In genomic region chr18:23609390-23610008, GRCh38 we compare ENCODE assay signal across 21 cellular contexts. TPM values are rescaled to one million over a fixed set of nuclear protein-coding genes. Genes with fewer than 3 reads are reported as not detected.
DNase-seq lines count a peak whose midpoint lies in the region; ATAC-seq, FAIRE-seq and TF ChIP-seq lines count a peak whose summit lies in the region.
"Had no signal": no experiment of that assay in that cellular context is flagged by ENCODE, and none has a peak within 500 bp of the region (broad histone marks: within the 10 kb centered on the region; RNA-seq: fewer than 3 reads in every experiment).

No MANE protein-coding gene starts in this region.

- no peak for FAIRE-seq in K562 (lab: Jason Lieb, UNC)
- FAIRE-seq: D721Med, H1 had no signal

- POLR2A ChIA-PET in K562 (lab: Yijun Ruan, JAX), result no interaction called here
- POLR2A ChIA-PET in activated CD4-positive, alpha-beta T cell treated with anti-CD3 and anti-CD28 coated beads for 36 hours (lab: Charles Lee), result no interaction called here

- no peaks in the 10 kb centered on the region for H3K9me1 ChIP-seq in K562 (ENCODE audit: control insufficient read depth, insufficient read depth, low read length)

- peaks cover 25 to 37% of the 10 kb centered on the region in 2 experiments for H3K27me3 ChIP-seq in K562 (ENCODE audit: control insufficient read depth in 2 of 2, insufficient read depth in 2 of 2, low read length in 2 of 2)
- H3K27me3 ChIP-seq: MG63 had no signal

- intact Hi-C loops in Calu3 (cut with micrococcal nuclease; ENCODE audit: unreplicated experiment) (no loop called here), K562 (cut with micrococcal nuclease) (no loop called here)
- intact Hi-C loops in activated CD4-positive, alpha-beta T cell treated with anti-CD3 and anti-CD28 coated beads for 36 hours (cut with DNase I, micrococcal nuclease), result no loop called here

- H4K20me1 ChIP-seq in K562 (replicated peaks; ENCODE audit: control insufficient read depth, insufficient read depth, low read length), result peaks cover 2% of the 10 kb centered on the region; the same call in 1 of the 2 replicates

- H3K4me3 ChIP-seq in K562, result no peak overlapping the region
- H3K4me3 ChIP-seq: MG63 had no signal

- H3K27ac ChIP-seq in K562 (ENCODE audit: extremely low read depth, low read depth, low read length), result no peak overlapping the region
- H3K27ac ChIP-seq: HL-60, KMS-11 had no signal

- TF ChIP-seq CTCF in Calu3 (IDR thresholded peaks at IDR 0.05; ENCODE audit: unreplicated experiment) (no peak), K562 (IDR thresholded peaks at IDR 0.05 in 2 of 3, conservative IDR thresholded peaks at IDR 0.05 in 1 of 3; ENCODE audit: insufficient read depth in 2 of 3, low read depth in 1 of 3, low read length in 3 of 3) (no peak)

- TF ChIP-seq RAD21 in K562 (CRISPR knock-in tag; conservative IDR thresholded peaks at IDR 0.05 in 1 of 2, IDR thresholded peaks at IDR 0.05 in 1 of 2), result no peak

- TF ChIP-seq POLR2A in K562 (conservative IDR thresholded peaks at IDR 0.05), result no peak

- ATAC-seq in K562, result no peak
- no peak for ATAC-seq in activated CD4-positive, alpha-beta T cell treated with anti-CD3 and anti-CD28 coated beads for 36 hours
- ATAC-seq: PC-3 had no signal

- WGBS in K562 (ENCODE audit: insufficient coverage, low coverage, missing lambda C conversion rate), result 3% methylated on average over 5 of the region's 5 CpGs

- H2AFZ ChIP-seq in K562 (ENCODE audit: low read depth, low read length), result no peak overlapping the region

- no peaks in the 10 kb centered on the region for H3K79me2 ChIP-seq in K562 (ENCODE audit: control insufficient read depth, insufficient read depth, low read length)

- no peak overlapping the region for H3K4me2 ChIP-seq in K562 (ENCODE audit: insufficient read depth, low read length)
- H3K4me2 ChIP-seq: KMS-11 had no signal

- peaks cover under 1% of the 10 kb centered on the region for H3K36me3 Mint-ChIP-seq in Calu3 (ENCODE audit: insufficient read depth, unreplicated experiment)
- no peaks in the 10 kb centered on the region for H3K36me3 Mint-ChIP-seq in activated CD4-positive, alpha-beta T cell treated with anti-CD3 and anti-CD28 coated beads for 36 hours (ENCODE audit: low read depth)
- H3K36me3 Mint-ChIP-seq: CD4-positive, alpha-beta memory T cell had no signal

- no peak for DNase-seq in Calu3
- DNase-seq in MV-4-11 (lab: John Stamatoyannopoulos, UW), result peak; percentile 29
- no peak for DNase-seq in K562 (ENCODE audit: extremely low read depth in 1 of 4, low spot score in 3 of 4)
- peak; percentile 26 for DNase-seq in mucosa of gallbladder (ENCODE audit: low spot score)
- no peak for DNase-seq in NCI-H1105 (lab: John Stamatoyannopoulos, UW)
- no peak for DNase-seq in NCI-H146 (lab: John Stamatoyannopoulos, UW)
- DNase-seq in NCI-H1694 treated with DMSO at 0.1 percent for 48 hours (lab: John Stamatoyannopoulos, UW), result no peak
- DNase-seq in activated CD4-positive, alpha-beta T cell treated with anti-CD3 and anti-CD28 coated beads for 36 hours, result no peak
- DNase-seq: AML-193; CD4-positive, alpha-beta memory T cell; GF-D8; MG63; NCI-H1417 treated with DMSO at 0.1 percent for 48 hours; NCI-H2081 treated with DMSO at 0.1 percent for 48 hours; NCI-H69; NK-92 treated with Interleukin-12 subunit alpha and Interleukin-12 subunit beta, amount 100 ng/mL, for 24 hours; PC-3 had no signal

- H3K4me1 ChIP-seq in K562 (replicated peaks in 1 of 2; ENCODE audit: control insufficient read depth in 2 of 2, insufficient read depth in 2 of 2, low read length in 2 of 2), result no peaks in the 10 kb centered on the region

- H3K36me3 ChIP-seq in K562 (ENCODE audit: control insufficient read depth, insufficient read depth, low read length), result no peaks in the 10 kb centered on the region

- H3K27ac Mint-ChIP-seq in Calu3 (ENCODE audit: unreplicated experiment), result peak overlapping the region; percentile 12
- no peak overlapping the region for H3K27ac Mint-ChIP-seq in activated CD4-positive, alpha-beta T cell treated with anti-CD3 and anti-CD28 coated beads for 36 hours
- H3K27ac Mint-ChIP-seq: CD4-positive, alpha-beta memory T cell had no signal

- H3K27me3 Mint-ChIP-seq in Calu3 (ENCODE audit: unreplicated experiment), result no peaks in the 10 kb centered on the region
- no peaks in the 10 kb centered on the region for H3K27me3 Mint-ChIP-seq in activated CD4-positive, alpha-beta T cell treated with anti-CD3 and anti-CD28 coated beads for 36 hours

- CTCF ChIA-PET in Calu3 (lab: Charles Lee) (no interaction called here), K562 (lab: Yijun Ruan, JAX; ENCODE audit: low intra/inter-chr PET ratio) (no interaction called here)
- CTCF ChIA-PET in activated CD4-positive, alpha-beta T cell treated with anti-CD3 and anti-CD28 coated beads for 36 hours (lab: Charles Lee), result interaction anchor here (1.6 kb wide), 1 partner anchor 13 kb away, joined by 6 read pairs; no protein-coding TSS in a partner anchor

- H3K4me1 Mint-ChIP-seq in Calu3 (ENCODE audit: low read depth, unreplicated experiment), result peaks cover 35% of the 10 kb centered on the region
- no peaks in the 10 kb centered on the region for H3K4me1 Mint-ChIP-seq in activated CD4-positive, alpha-beta T cell treated with anti-CD3 and anti-CD28 coated beads for 36 hours
- H3K4me1 Mint-ChIP-seq: CD4-positive, alpha-beta memory T cell had no signal

- no peak overlapping the region for H3K9ac ChIP-seq in K562 (ENCODE audit: insufficient read depth in 1 of 2, low read depth in 2 of 2, low read length in 2 of 2)
- H3K9ac ChIP-seq: KMS-11 had no signal

- in situ Hi-C loops in K562 (cut with MboI), result no loop called here

- no peak for TF ChIP-seq EP300 in K562 (IDR thresholded peaks at IDR 0.05; ENCODE audit: low read length)

- H3K4me3 Mint-ChIP-seq in Calu3 (ENCODE audit: low read depth, unreplicated experiment), result peak overlapping the region; percentile 0
- no peak overlapping the region for H3K4me3 Mint-ChIP-seq in activated CD4-positive, alpha-beta T cell treated with anti-CD3 and anti-CD28 coated beads for 36 hours
- H3K4me3 Mint-ChIP-seq: CD4-positive, alpha-beta memory T cell had no signal

- H3K9me3 ChIP-seq in K562 (replicated peaks; ENCODE audit: control insufficient read depth, insufficient read depth, low read depth, low read length), result no peaks in the 10 kb centered on the region
- H3K9me3 ChIP-seq: MG63 had no signal

- BruUV-seq in Calu3 (replicated peaks; lab: Mats Ljungman, UMichigan) (no TSS peak), K562 (replicated peaks; lab: Mats Ljungman, UMichigan) (no TSS peak)

- no peaks in the 10 kb centered on the region for H3K9me3 Mint-ChIP-seq in Calu3 (ENCODE audit: low read depth, unreplicated experiment)
- H3K9me3 Mint-ChIP-seq in activated CD4-positive, alpha-beta T cell treated with anti-CD3 and anti-CD28 coated beads for 36 hours (ENCODE audit: low read depth), result no peaks in the 10 kb centered on the region
- H3K9me3 Mint-ChIP-seq: CD4-positive, alpha-beta memory T cell had no signal

TF ChIP-seq in K562, 482 proteins besides CTCF, POLR2A, EP300 and RAD21 (continues in another document):
- TF ChIP-seq POLR2H (tag; IDR thresholded peaks at IDR 0.05; ENCODE audit: low read depth), result no peak

RNA-seq across cellular contexts. Expression of gene NPC1, which starts 23.2 kb away (rescaled TPM):
- total RNA-seq in Calu3 (2022), result 82.6 and 84.7 TPM in 2 replicates
- total RNA-seq in K562 (2011; cell fraction: chromatin; rRNA removed; ENCODE audit: low replicate concordance), result 287 and 292 TPM in 2 replicates
- total RNA-seq in K562 (2011; cell fraction: nucleolus; rRNA removed), result 238 and 263 TPM in 2 replicates
- total RNA-seq in K562 (2011; cell fraction: nucleoplasm; rRNA removed), result 259 and 261 TPM in 2 replicates
- total RNA-seq in K562 (2014; rRNA removed), result 27.6 and 37.1 TPM in 2 replicates
- total RNA-seq in K562 (2014; rRNA removed; fragmentation: Illumina TruSeq; extraction: Trizol), result 29.3 and 29.5 TPM in 2 replicates
- 23.9 TPM in 2 replicates for total RNA-seq in K562 (2015; rRNA removed; fragmentation: Illumina TruSeq; extraction: Trizol)
- total RNA-seq in K562 (2021), result 42.5 and 45.9 TPM in 2 replicates
- polyA plus RNA-seq in K562 (2011; rRNA removed), result 41.1 and 46.5 TPM in 2 replicates
- 51.7 and 58.3 TPM in 2 replicates for polyA plus RNA-seq in K562 (2011; cell fraction: cytosol; rRNA removed)
- 128 and 144 TPM in 2 replicates for polyA plus RNA-seq in K562 (2011; cell fraction: nucleus; rRNA removed)
- 25.2 and 35.2 TPM in 2 replicates for polyA plus RNA-seq in K562 (2012)
- 31.6 and 32.0 TPM in 2 replicates for polyA plus RNA-seq in K562 (2014; fragmentation: Illumina TruSeq; extraction: Trizol)
- polyA plus RNA-seq in K562 (2014; fragmentation: Nextera tagmentation; extraction: Ambion mirVana), result 10 to 100 TPM; 17.1 to 19.1 TPM
- 23.4 and 26.6 TPM in 2 replicates for polyA plus RNA-seq in K562 (2014; rRNA removed)
- polyA minus RNA-seq in K562 (2011; rRNA and poly(A)+ RNA removed), result 90.7 and 106 TPM in 2 replicates
- 49.1 and 49.2 TPM in 2 replicates for polyA minus RNA-seq in K562 (2011; cell fraction: cytosol; rRNA and poly(A)+ RNA removed)
- polyA minus RNA-seq in K562 (2011; cell fraction: nucleus; rRNA and poly(A)+ RNA removed), result 67.6 and 93.7 TPM in 2 replicates
- 43.6 TPM for total RNA-seq in mucosa of gallbladder
- total RNA-seq in activated CD4-positive, alpha-beta T cell treated with anti-CD3 and anti-CD28 coated beads for 36 hours, result 10 to 100 TPM; 21.6 to 29.2 TPM

RNA-seq across cellular contexts. Expression of gene ANKRD29, which starts 53.2 kb away (rescaled TPM):
- total RNA-seq in Calu3 (2022), result 6.9 and 7.8 TPM in 2 replicates
- not detected in 2 replicates for total RNA-seq in K562 (2011; cell fraction: chromatin; rRNA removed; ENCODE audit: low replicate concordance)
- not detected in 2 replicates for total RNA-seq in K562 (2011; cell fraction: nucleolus; rRNA removed)
- total RNA-seq in K562 (2011; cell fraction: nucleoplasm; rRNA removed), result not detected in 2 replicates
- total RNA-seq in K562 (2014; rRNA removed), result 0.36 TPM in 1 of 2 replicates, not detected in the other
- total RNA-seq in K562 (2014; rRNA removed; fragmentation: Illumina TruSeq; extraction: Trizol), result not detected in 2 replicates
- total RNA-seq in K562 (2015; rRNA removed; fragmentation: Illumina TruSeq; extraction: Trizol), result not detected in 2 replicates
- total RNA-seq in K562 (2021), result not detected in 2 replicates
- polyA plus RNA-seq in K562 (2011; rRNA removed), result not detected in 2 replicates
- not detected in 2 replicates for polyA plus RNA-seq in K562 (2011; cell fraction: cytosol; rRNA removed)
- not detected in 2 replicates for polyA plus RNA-seq in K562 (2011; cell fraction: nucleus; rRNA removed)
- polyA plus RNA-seq in K562 (2012), result 0.10 TPM in 1 of 2 replicates, not detected in the other
- not detected in 2 replicates for polyA plus RNA-seq in K562 (2014; fragmentation: Illumina TruSeq; extraction: Trizol)
- polyA plus RNA-seq in K562 (2014; fragmentation: Nextera tagmentation; extraction: Ambion mirVana), result not detected
- polyA plus RNA-seq in K562 (2014; rRNA removed), result 0.03 TPM in 1 of 2 replicates, not detected in the other
- not detected in 2 replicates for polyA minus RNA-seq in K562 (2011; rRNA and poly(A)+ RNA removed)
- polyA minus RNA-seq in K562 (2011; cell fraction: cytosol; rRNA and poly(A)+ RNA removed), result not detected in 2 replicates
- not detected in 2 replicates for polyA minus RNA-seq in K562 (2011; cell fraction: nucleus; rRNA and poly(A)+ RNA removed)
- total RNA-seq in mucosa of gallbladder, result 3.1 TPM
- under 1 TPM; 0.21 TPM for total RNA-seq in activated CD4-positive, alpha-beta T cell treated with anti-CD3 and anti-CD28 coated beads for 36 hours
- total RNA-seq: CD4-positive, alpha-beta memory T cell had no signal

Comparison
In these comparisons a context has a peak if more than half of its experiments do, and no peak if none do; other contexts are left out.
1. DNase-seq: peak in MV-4-11 (single experiment) and mucosa of gallbladder (single experiment); none in Calu3 (single experiment), K562 (0 of 4), NCI-H1105 (single experiment), NCI-H146 (single experiment), NCI-H1694 treated with DMSO at 0.1 percent for 48 hours (single experiment) and activated CD4-positive, alpha-beta T cell treated with anti-CD3 and anti-CD28 coated beads for 36 hours (single experiment).